Comparison of ENCODE assay signal across 1 cellular context in the genomic region with DNA sequence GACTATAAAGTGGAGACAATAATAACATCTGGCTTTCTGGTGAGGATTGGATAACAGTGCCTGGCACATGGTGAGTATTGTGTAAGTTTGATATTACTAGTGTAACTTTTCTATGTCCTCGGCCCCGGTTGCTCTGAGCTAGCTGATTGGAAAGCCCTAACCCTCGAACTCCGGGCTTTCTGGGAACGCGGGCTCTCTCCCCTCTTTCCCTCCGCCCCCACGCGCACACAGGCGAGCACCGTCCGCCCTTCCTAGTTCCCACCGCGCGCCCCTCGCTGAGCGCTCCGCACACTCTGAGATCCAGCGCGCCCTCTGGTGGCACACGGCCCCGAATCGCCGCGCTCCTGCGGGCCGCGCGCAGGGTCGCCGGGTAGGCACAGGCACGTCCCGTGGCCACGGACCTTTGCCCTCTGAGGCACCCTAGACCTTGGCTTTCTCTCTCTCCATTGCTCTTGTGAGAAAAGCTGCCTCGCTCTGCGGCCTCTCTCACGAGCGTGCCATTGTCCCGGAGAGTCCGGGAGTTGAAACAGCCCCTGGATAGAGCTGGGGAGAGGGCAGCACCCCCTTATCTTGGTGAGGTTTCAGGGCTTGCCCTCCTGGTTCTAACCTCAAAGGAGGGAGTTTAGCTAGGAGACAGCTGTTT.
A peak's percentile ranks its signal among the peaks of the same experiment; 100 is the strongest.
TF ChIP-seq lines count a peak whose summit lies in the region.

No MANE protein-coding gene starts in this region.

TF ChIP-seq in GM12878, 131 proteins besides CTCF, POLR2A, EP300 and RAD21 (continued from another document and continues in another):
- TF ChIP-seq, protein P1, sequence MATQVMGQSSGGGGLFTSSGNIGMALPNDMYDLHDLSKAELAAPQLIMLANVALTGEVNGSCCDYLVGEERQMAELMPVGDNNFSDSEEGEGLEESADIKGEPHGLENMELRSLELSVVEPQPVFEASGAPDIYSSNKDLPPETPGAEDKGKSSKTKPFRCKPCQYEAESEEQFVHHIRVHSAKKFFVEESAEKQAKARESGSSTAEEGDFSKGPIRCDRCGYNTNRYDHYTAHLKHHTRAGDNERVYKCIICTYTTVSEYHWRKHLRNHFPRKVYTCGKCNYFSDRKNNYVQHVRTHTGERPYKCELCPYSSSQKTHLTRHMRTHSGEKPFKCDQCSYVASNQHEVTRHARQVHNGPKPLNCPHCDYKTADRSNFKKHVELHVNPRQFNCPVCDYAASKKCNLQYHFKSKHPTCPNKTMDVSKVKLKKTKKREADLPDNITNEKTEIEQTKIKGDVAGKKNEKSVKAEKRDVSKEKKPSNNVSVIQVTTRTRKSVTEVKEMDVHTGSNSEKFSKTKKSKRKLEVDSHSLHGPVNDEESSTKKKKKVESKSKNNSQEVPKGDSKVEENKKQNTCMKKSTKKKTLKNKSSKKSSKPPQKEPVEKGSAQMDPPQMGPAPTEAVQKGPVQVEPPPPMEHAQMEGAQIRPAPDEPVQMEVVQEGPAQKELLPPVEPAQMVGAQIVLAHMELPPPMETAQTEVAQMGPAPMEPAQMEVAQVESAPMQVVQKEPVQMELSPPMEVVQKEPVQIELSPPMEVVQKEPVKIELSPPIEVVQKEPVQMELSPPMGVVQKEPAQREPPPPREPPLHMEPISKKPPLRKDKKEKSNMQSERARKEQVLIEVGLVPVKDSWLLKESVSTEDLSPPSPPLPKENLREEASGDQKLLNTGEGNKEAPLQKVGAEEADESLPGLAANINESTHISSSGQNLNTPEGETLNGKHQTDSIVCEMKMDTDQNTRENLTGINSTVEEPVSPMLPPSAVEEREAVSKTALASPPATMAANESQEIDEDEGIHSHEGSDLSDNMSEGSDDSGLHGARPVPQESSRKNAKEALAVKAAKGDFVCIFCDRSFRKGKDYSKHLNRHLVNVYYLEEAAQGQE (IDR thresholded peaks at IDR 0.05; ENCODE audit: low read depth, low read length), result no peak
- TF ChIP-seq, protein P2, sequence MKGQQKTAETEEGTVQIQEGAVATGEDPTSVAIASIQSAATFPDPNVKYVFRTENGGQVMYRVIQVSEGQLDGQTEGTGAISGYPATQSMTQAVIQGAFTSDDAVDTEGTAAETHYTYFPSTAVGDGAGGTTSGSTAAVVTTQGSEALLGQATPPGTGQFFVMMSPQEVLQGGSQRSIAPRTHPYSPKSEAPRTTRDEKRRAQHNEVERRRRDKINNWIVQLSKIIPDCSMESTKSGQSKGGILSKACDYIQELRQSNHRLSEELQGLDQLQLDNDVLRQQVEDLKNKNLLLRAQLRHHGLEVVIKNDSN (IDR thresholded peaks at IDR 0.05; ENCODE audit: borderline replicate concordance, extremely low read length, insufficient read depth, low read depth, low read length), result no peak
- TF ChIP-seq SIX5 (IDR thresholded peaks at IDR 0.05; ENCODE audit: low read depth, low read length, severe bottlenecking), result no peak
- peak; percentile 76 for TF ChIP-seq LARP7 (IDR thresholded peaks at IDR 0.05)
- TF ChIP-seq, protein P3, sequence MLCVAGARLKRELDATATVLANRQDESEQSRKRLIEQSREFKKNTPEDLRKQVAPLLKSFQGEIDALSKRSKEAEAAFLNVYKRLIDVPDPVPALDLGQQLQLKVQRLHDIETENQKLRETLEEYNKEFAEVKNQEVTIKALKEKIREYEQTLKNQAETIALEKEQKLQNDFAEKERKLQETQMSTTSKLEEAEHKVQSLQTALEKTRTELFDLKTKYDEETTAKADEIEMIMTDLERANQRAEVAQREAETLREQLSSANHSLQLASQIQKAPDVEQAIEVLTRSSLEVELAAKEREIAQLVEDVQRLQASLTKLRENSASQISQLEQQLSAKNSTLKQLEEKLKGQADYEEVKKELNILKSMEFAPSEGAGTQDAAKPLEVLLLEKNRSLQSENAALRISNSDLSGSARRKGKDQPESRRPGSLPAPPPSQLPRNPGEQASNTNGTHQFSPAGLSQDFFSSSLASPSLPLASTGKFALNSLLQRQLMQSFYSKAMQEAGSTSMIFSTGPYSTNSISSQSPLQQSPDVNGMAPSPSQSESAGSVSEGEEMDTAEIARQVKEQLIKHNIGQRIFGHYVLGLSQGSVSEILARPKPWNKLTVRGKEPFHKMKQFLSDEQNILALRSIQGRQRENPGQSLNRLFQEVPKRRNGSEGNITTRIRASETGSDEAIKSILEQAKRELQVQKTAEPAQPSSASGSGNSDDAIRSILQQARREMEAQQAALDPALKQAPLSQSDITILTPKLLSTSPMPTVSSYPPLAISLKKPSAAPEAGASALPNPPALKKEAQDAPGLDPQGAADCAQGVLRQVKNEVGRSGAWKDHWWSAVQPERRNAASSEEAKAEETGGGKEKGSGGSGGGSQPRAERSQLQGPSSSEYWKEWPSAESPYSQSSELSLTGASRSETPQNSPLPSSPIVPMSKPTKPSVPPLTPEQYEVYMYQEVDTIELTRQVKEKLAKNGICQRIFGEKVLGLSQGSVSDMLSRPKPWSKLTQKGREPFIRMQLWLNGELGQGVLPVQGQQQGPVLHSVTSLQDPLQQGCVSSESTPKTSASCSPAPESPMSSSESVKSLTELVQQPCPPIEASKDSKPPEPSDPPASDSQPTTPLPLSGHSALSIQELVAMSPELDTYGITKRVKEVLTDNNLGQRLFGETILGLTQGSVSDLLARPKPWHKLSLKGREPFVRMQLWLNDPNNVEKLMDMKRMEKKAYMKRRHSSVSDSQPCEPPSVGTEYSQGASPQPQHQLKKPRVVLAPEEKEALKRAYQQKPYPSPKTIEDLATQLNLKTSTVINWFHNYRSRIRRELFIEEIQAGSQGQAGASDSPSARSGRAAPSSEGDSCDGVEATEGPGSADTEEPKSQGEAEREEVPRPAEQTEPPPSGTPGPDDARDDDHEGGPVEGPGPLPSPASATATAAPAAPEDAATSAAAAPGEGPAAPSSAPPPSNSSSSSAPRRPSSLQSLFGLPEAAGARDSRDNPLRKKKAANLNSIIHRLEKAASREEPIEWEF (IDR thresholded peaks at IDR 0.05; ENCODE audit: insufficient replicate concordance, low read depth, low read length), result no peak
- peak; percentile 41; the same call in 1 of the 2 replicates for TF ChIP-seq IKZF1 (conservative IDR thresholded peaks at IDR 0.05)
- TF ChIP-seq ZNF24 (IDR thresholded peaks at IDR 0.05), result no peak
- TF ChIP-seq JUND (IDR thresholded peaks at IDR 0.05; ENCODE audit: low read depth, low read length), result no peak
- peak; percentile 80 for TF ChIP-seq NR2F1 (conservative IDR thresholded peaks at IDR 0.05)
- TF ChIP-seq SUZ12 (IDR thresholded peaks at IDR 0.05; ENCODE audit: unreplicated experiment), result no peak
- peak; percentile 33 for TF ChIP-seq SP1 (IDR thresholded peaks at IDR 0.05; ENCODE audit: low read depth, low read length)
- no peak for TF ChIP-seq HCFC1 (IDR thresholded peaks at IDR 0.05; ENCODE audit: low read length)
- TF ChIP-seq, protein P4, sequence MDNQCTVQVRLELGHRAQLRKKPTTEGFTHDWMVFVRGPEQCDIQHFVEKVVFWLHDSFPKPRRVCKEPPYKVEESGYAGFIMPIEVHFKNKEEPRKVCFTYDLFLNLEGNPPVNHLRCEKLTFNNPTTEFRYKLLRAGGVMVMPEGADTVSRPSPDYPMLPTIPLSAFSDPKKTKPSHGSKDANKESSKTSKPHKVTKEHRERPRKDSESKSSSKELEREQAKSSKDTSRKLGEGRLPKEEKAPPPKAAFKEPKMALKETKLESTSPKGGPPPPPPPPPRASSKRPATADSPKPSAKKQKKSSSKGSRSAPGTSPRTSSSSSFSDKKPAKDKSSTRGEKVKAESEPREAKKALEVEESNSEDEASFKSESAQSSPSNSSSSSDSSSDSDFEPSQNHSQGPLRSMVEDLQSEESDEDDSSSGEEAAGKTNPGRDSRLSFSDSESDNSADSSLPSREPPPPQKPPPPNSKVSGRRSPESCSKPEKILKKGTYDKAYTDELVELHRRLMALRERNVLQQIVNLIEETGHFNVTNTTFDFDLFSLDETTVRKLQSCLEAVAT (IDR thresholded peaks at IDR 0.05), result no peak
- TF ChIP-seq SUPT20H (IDR thresholded peaks at IDR 0.05; ENCODE audit: borderline replicate concordance, control insufficient read depth, low read depth, low read length), result no peak
- TF ChIP-seq NR2C2 (IDR thresholded peaks at IDR 0.05; ENCODE audit: borderline replicate concordance, control insufficient read depth, insufficient read length, low read depth), result no peak
- TF ChIP-seq, protein P5, sequence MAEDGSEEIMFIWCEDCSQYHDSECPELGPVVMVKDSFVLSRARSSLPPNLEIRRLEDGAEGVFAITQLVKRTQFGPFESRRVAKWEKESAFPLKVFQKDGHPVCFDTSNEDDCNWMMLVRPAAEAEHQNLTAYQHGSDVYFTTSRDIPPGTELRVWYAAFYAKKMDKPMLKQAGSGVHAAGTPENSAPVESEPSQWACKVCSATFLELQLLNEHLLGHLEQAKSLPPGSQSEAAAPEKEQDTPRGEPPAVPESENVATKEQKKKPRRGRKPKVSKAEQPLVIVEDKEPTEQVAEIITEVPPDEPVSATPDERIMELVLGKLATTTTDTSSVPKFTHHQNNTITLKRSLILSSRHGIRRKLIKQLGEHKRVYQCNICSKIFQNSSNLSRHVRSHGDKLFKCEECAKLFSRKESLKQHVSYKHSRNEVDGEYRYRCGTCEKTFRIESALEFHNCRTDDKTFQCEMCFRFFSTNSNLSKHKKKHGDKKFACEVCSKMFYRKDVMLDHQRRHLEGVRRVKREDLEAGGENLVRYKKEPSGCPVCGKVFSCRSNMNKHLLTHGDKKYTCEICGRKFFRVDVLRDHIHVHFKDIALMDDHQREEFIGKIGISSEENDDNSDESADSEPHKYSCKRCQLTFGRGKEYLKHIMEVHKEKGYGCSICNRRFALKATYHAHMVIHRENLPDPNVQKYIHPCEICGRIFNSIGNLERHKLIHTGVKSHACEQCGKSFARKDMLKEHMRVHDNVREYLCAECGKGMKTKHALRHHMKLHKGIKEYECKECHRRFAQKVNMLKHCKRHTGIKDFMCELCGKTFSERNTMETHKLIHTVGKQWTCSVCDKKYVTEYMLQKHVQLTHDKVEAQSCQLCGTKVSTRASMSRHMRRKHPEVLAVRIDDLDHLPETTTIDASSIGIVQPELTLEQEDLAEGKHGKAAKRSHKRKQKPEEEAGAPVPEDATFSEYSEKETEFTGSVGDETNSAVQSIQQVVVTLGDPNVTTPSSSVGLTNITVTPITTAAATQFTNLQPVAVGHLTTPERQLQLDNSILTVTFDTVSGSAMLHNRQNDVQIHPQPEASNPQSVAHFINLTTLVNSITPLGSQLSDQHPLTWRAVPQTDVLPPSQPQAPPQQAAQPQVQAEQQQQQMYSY (CRISPR knock-in tag; IDR thresholded peaks at IDR 0.05), result no peak
- peak; percentile 76; the same call in 1 of the 2 replicates for TF ChIP-seq RB1 (IDR thresholded peaks at IDR 0.05; ENCODE audit: borderline replicate concordance)
- TF ChIP-seq ZSCAN29 (IDR thresholded peaks at IDR 0.05), result no peak
- TF ChIP-seq KLF5 (IDR thresholded peaks at IDR 0.05; ENCODE audit: partially characterized antibody), result no peak
- 0 out of 2 replicates have a peak, but pooled peaks have one; percentile 16 for TF ChIP-seq PAX5 (IDR thresholded peaks at IDR 0.05; ENCODE audit: borderline replicate concordance, low read depth, low read length)
- TF ChIP-seq, protein P6, sequence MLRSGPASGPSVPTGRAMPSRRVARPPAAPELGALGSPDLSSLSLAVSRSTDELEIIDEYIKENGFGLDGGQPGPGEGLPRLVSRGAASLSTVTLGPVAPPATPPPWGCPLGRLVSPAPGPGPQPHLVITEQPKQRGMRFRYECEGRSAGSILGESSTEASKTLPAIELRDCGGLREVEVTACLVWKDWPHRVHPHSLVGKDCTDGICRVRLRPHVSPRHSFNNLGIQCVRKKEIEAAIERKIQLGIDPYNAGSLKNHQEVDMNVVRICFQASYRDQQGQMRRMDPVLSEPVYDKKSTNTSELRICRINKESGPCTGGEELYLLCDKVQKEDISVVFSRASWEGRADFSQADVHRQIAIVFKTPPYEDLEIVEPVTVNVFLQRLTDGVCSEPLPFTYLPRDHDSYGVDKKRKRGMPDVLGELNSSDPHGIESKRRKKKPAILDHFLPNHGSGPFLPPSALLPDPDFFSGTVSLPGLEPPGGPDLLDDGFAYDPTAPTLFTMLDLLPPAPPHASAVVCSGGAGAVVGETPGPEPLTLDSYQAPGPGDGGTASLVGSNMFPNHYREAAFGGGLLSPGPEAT (IDR thresholded peaks at IDR 0.05; ENCODE audit: low read depth), result no peak
- TF ChIP-seq SRF (IDR thresholded peaks at IDR 0.05; ENCODE audit: low read depth in 2 of 2, low read length in 2 of 2), result no peak
- no peak for TF ChIP-seq GABPA (IDR thresholded peaks at IDR 0.05; ENCODE audit: low read depth)
- TF ChIP-seq, protein P7, sequence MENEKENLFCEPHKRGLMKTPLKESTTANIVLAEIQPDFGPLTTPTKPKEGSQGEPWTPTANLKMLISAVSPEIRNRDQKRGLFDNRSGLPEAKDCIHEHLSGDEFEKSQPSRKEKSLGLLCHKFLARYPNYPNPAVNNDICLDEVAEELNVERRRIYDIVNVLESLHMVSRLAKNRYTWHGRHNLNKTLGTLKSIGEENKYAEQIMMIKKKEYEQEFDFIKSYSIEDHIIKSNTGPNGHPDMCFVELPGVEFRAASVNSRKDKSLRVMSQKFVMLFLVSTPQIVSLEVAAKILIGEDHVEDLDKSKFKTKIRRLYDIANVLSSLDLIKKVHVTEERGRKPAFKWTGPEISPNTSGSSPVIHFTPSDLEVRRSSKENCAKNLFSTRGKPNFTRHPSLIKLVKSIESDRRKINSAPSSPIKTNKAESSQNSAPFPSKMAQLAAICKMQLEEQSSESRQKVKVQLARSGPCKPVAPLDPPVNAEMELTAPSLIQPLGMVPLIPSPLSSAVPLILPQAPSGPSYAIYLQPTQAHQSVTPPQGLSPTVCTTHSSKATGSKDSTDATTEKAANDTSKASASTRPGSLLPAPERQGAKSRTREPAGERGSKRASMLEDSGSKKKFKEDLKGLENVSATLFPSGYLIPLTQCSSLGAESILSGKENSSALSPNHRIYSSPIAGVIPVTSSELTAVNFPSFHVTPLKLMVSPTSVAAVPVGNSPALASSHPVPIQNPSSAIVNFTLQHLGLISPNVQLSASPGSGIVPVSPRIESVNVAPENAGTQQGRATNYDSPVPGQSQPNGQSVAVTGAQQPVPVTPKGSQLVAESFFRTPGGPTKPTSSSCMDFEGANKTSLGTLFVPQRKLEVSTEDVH (IDR thresholded peaks at IDR 0.05; ENCODE audit: low read depth, partially characterized antibody), result no peak
- TF ChIP-seq TBL1XR1 (IDR thresholded peaks at IDR 0.05; ENCODE audit: low read depth, low read length), result no peak
- TF ChIP-seq YY1 (IDR thresholded peaks at IDR 0.05; ENCODE audit: low read depth, low read length), result peak; percentile 74; the same call in 1 of the 2 replicates
- 0 out of 2 replicates have a peak, but pooled peaks have one; percentile 38 for TF ChIP-seq HDGF (IDR thresholded peaks at IDR 0.05)
- TF ChIP-seq TAF1 (IDR thresholded peaks at IDR 0.05; ENCODE audit: borderline replicate concordance, low read depth, low read length), result no peak
- TF ChIP-seq SIN3A (IDR thresholded peaks at IDR 0.05; ENCODE audit: low read depth, low read length), result no peak
